ENCODE assay signal across 31 cellular contexts in the genomic region with DNA sequence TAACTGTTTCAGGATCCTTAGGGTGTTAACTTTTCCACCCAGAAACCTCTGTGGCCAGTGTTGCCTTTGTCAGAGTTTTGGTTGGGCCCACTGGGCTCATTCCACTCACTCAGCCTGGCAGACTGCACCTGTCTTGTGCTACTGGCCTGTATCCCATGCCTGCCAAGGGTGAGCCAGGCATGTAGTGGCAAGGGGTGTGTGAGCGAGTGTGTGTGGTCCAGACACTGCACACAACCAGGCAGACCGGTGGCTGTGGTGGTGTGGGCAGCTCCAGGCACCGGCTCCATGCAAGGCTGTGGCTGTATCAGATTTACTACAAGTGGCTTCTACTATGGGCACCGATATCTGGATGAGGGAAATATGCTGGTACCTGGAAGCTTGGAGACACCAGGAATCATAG.
DNase-seq lines count a peak whose midpoint lies in the region; ATAC-seq and TF ChIP-seq lines count a peak whose summit lies in the region.
"Had no signal": no experiment of that assay in that cellular context is flagged by ENCODE, and none has a peak within 500 bp of the region (broad histone marks: within the 10 kb centered on the region; RNA-seq: fewer than 3 reads in every experiment).

No MANE protein-coding gene starts in this region.

- intact Hi-C loops in posterior vena cava (cut with DNase I), result no loop called here

- DNase-seq in omental fat pad (ENCODE audit: low spot score), result no peak
- peak; percentile 68 for DNase-seq in posterior vena cava (ENCODE audit: low spot score)
- DNase-seq in type B pancreatic cell (ENCODE audit: extremely low spot score, unreplicated experiment), result peak; percentile 54
- DNase-seq in H7, result no peak
- no peak for DNase-seq in HK-2 (ENCODE audit: unreplicated experiment)
- DNase-seq: 8988T; ACHN; AML-193; BE2C; C1 segment of cervical spinal cord; Caco-2; Calu3; CD4-positive, alpha-beta memory T cell; CD4-positive, alpha-beta T cell; CD4-positive, CD25-positive, alpha-beta regulatory T cell; CD8-positive, alpha-beta memory T cell; CD8-positive, alpha-beta T cell; COR-L47; DMS 273 treated with DMSO at 0.1 percent for 48 hours; DMS153; DMS53; DMS79; DMS79 treated with DMSO at 0.1 percent for 48 hours; DND-41; EL had no signal

- no peaks in the 10 kb centered on the region for H3K36me3 ChIP-seq in H7 (replicated peaks; ENCODE audit: control insufficient read depth, insufficient read depth, low read length)
- H3K36me3 ChIP-seq: BE2C had no signal

- no peaks in the 10 kb centered on the region for H3K36me3 Mint-ChIP-seq in type B pancreatic cell
- H3K36me3 Mint-ChIP-seq: CD14-positive monocyte; CD4-positive, alpha-beta memory T cell; CD4-positive, CD25-positive, alpha-beta regulatory T cell; CD8-positive, alpha-beta memory T cell; CD8-positive, alpha-beta T cell had no signal

- ATAC-seq in omental fat pad (ENCODE audit: low FRiP score) (peak; percentile 28), HG02678 (IDR thresholded peaks at IDR 0.05; ENCODE audit: unreplicated experiment) (no peak)
- ATAC-seq: A549; CD8-positive, alpha-beta T cell had no signal

- TF ChIP-seq CTCF in omental fat pad (IDR thresholded peaks at IDR 0.05) (no peak), type B pancreatic cell (conservative IDR thresholded peaks at IDR 0.05) (no peak)

- no peak overlapping the region for H3K4me3 Mint-ChIP-seq in type B pancreatic cell
- H3K4me3 Mint-ChIP-seq: B cell; CD14-positive monocyte; CD4-positive, alpha-beta memory T cell; CD4-positive, alpha-beta T cell; CD4-positive, CD25-positive, alpha-beta regulatory T cell; CD8-positive, alpha-beta memory T cell; CD8-positive, alpha-beta T cell had no signal

- no peak overlapping the region for H3K4me3 ChIP-seq in H7 (ENCODE audit: insufficient read depth, low read depth, low read length)
- H3K4me3 ChIP-seq: A549; BLaER1; BLaER1 treated with 17β-estradiol and CSF1 and Interleukin-3, amounts not matched to agents 10 nM and 100 nM had no signal

- H3K27me3 Mint-ChIP-seq in type B pancreatic cell, result no peaks in the 10 kb centered on the region
- H3K27me3 Mint-ChIP-seq: B cell; CD4-positive, alpha-beta memory T cell; CD4-positive, alpha-beta T cell; CD4-positive, CD25-positive, alpha-beta regulatory T cell; CD8-positive, alpha-beta memory T cell had no signal

- no peaks in the 10 kb centered on the region for H3K9me3 Mint-ChIP-seq in type B pancreatic cell

- H3K27ac Mint-ChIP-seq in type B pancreatic cell, result no peak overlapping the region
- H3K27ac Mint-ChIP-seq: B cell; CD14-positive monocyte; CD4-positive, alpha-beta memory T cell; CD4-positive, alpha-beta T cell; CD8-positive, alpha-beta memory T cell; CD8-positive, alpha-beta T cell had no signal

- H3K27me3 ChIP-seq in H7 (ENCODE audit: control insufficient read depth, insufficient read depth, low read length), result no peaks in the 10 kb centered on the region
- H3K27me3 ChIP-seq: BE2C had no signal

- H3K4me1 Mint-ChIP-seq in type B pancreatic cell (ENCODE audit: unreplicated experiment), result no peaks in the 10 kb centered on the region
- H3K4me1 Mint-ChIP-seq: B cell; CD14-positive monocyte; CD4-positive, alpha-beta memory T cell; CD4-positive, CD25-positive, alpha-beta regulatory T cell; CD8-positive, alpha-beta memory T cell had no signal

Comparison
In these comparisons a context has a peak if more than half of its experiments do, and no peak if none do; other contexts are left out.
1. DNase-seq: peak in posterior vena cava (single experiment) and type B pancreatic cell (single experiment); none in omental fat pad (single experiment), H7 (single experiment) and HK-2 (single experiment).